27 cellular contexts compared by ENCODE assay signal in the genomic region with DNA sequence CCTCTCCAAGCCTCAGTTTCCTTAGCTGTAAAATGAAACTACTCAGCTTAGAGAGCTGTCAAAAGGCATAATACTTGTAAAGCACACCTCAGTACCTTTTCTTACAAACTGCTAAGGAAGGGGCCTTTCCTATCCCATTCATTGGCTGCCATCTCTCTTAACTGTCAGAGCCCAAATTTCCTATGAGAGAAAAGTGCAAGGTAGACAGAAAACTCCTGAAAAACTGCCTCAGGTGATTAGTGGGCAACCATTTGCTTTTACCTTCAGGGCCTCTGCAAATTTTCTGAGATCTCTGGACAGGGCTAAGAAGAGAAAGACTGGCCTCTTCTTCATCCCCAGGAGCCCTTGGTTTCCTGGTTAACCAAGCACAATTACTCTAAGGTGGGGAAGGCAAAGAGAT. TPM values are rescaled to one million over a fixed set of nuclear protein-coding genes. Genes with fewer than 3 reads are reported as not detected.
A peak's percentile ranks its signal among the peaks of the same experiment; 100 is the strongest.
DNase-seq lines count a peak whose midpoint lies in the region; ATAC-seq, FAIRE-seq and TF ChIP-seq lines count a peak whose summit lies in the region.
"Had no signal": no experiment of that assay in that cellular context is flagged by ENCODE, and none has a peak within 500 bp of the region (broad histone marks: within the 10 kb centered on the region; RNA-seq: fewer than 3 reads in every experiment).

No MANE protein-coding gene starts in this region.

- DNase-seq in left ventricle myocardium inferior: no peak
- DNase-seq in right atrium auricular region (ENCODE audit: low spot score): no peak
- DNase-seq in A549 (ENCODE audit: low read depth in 1 of 2, low spot score in 1 of 2): no peak
- DNase-seq in H1 (ENCODE audit: low read depth in 1 of 2, low spot score in 2 of 2): no peak
- no peak for DNase-seq in sigmoid colon
- no peak for DNase-seq in SHP77 (lab: John Stamatoyannopoulos, UW)
- DNase-seq: ACHN; BE2C; C1 segment of cervical spinal cord; CD4-positive, alpha-beta memory T cell; CD4-positive, CD25-positive, alpha-beta regulatory T cell; CD8-positive, alpha-beta memory T cell; COR-L47; DMS 273 treated with DMSO at 0.1 percent for 48 hours; DMS153; DMS53; DMS79; DND-41; EL; GDM1 had no signal

- H2AFZ ChIP-seq in H1 (ENCODE audit: low read length): no peak overlapping the region

- no peak for ATAC-seq in A549
- no peak for ATAC-seq in HG03196 (IDR thresholded peaks at IDR 0.05; ENCODE audit: unreplicated experiment)
- ATAC-seq: GM12878 had no signal

- no peak overlapping the region for H3K4me3 ChIP-seq in left ventricle myocardium inferior
- no peak overlapping the region for H3K4me3 ChIP-seq in right atrium auricular region
- no peak overlapping the region for H3K4me3 ChIP-seq in A549
- H3K4me3 ChIP-seq in H1 (ENCODE audit: extremely low read depth in 1 of 4, insufficient read depth in 2 of 4, low read depth in 3 of 4, low read length in 4 of 4): no peak overlapping the region
- no peak overlapping the region for H3K4me3 ChIP-seq in sigmoid colon
- H3K4me3 ChIP-seq: BLaER1, GM12878 had no signal

- FAIRE-seq in A549 (lab: Jason Lieb, UNC) (no peak), H1 (lab: Jason Lieb, UNC) (no peak)
- FAIRE-seq: GM12878, GM12892, GM18507 had no signal

- peak overlapping the region; percentile 5 for H3K27ac ChIP-seq in left ventricle myocardium inferior (replicated peaks)
- peak overlapping the region in 1 of 2 donors; percentile 17 for H3K27ac ChIP-seq in right atrium auricular region
- H3K27ac ChIP-seq in A549: no peak overlapping the region
- H3K27ac ChIP-seq in H1 (ENCODE audit: low read depth, low read length): no peak overlapping the region
- peak overlapping the region in 3 of 4 donors; percentile 75 to 93 (median 88) for H3K27ac ChIP-seq in sigmoid colon
- H3K27ac ChIP-seq: 22Rv1, BLaER1 had no signal

- no peak overlapping the region for H2BK5ac ChIP-seq in H1 (ENCODE audit: low read depth, low read length)

- no peak overlapping the region for H2BK20ac ChIP-seq in H1 (ENCODE audit: low read length)

- H3K9ac ChIP-seq in H1 (replicated peaks in 1 of 4; ENCODE audit: extremely low read depth in 1 of 4, low read depth in 3 of 4, low read length in 3 of 4): no peak overlapping the region
- H3K9ac ChIP-seq: BLaER1 had no signal

- no peak overlapping the region for H3K56ac ChIP-seq in H1 (replicated peaks; ENCODE audit: insufficient read length, low read depth, low read length)

- no peak overlapping the region for H2BK12ac ChIP-seq in H1 (ENCODE audit: low read depth, low read length)

- CTCF ChIA-PET in A549 (lab: Yijun Ruan, JAX) (no interaction called here), H1 (lab: Charles Lee; ENCODE audit: partially characterized antibody) (interaction anchor here (0.9 to 1.1 kb wide), 3 partner anchors 9 to 387 kb away, joined by 3 to 4 read pairs (median 3); no protein-coding TSS in a partner anchor)

- no peak for TF ChIP-seq POLR2A in A549 (IDR thresholded peaks at IDR 0.05; ENCODE audit: low read length)
- no peak for TF ChIP-seq POLR2A in H1 (IDR thresholded peaks at IDR 0.05; ENCODE audit: control extremely low read depth in 1 of 2, low read depth in 2 of 2, low read length in 2 of 2)
- TF ChIP-seq POLR2A in sigmoid colon (IDR thresholded peaks at IDR 0.05): no peak

- H3K36me3 ChIP-seq in left ventricle myocardium inferior (peaks cover 6% of the 10 kb centered on the region), right atrium auricular region (no peaks in the 10 kb centered on the region), H1 (ENCODE audit: control insufficient read depth in 2 of 4, insufficient read depth in 4 of 4, low read length in 3 of 4) (peaks cover 0 to 11% (median 0%) of the 10 kb centered on the region in 4 experiments; a peak in 1 of 8 replicates), sigmoid colon (no peaks in the 10 kb centered on the region)
- H3K36me3 ChIP-seq: BE2C, BLaER1 had no signal

- TF ChIP-seq RAD21 in A549 (conservative IDR thresholded peaks at IDR 0.05 in 1 of 2, IDR thresholded peaks at IDR 0.05 in 1 of 2) (no peak), H1 (IDR thresholded peaks at IDR 0.05 in 1 of 2, conservative IDR thresholded peaks at IDR 0.05 in 1 of 2; ENCODE audit: low read depth in 2 of 2, low read length in 2 of 2) (no peak)

- no peak overlapping the region for H3K14ac ChIP-seq in H1 (ENCODE audit: insufficient read length)

- H4K5ac ChIP-seq in H1 (ENCODE audit: insufficient read length, low read depth, low read length): no peak overlapping the region

- peaks cover 13 to 15% of the 10 kb centered on the region in 2 experiments for H4K20me1 ChIP-seq in H1 (replicated peaks in 1 of 2; ENCODE audit: control insufficient read depth in 1 of 2, insufficient read depth in 2 of 2, low read length in 2 of 2)

- TF ChIP-seq EP300 in A549 (IDR thresholded peaks at IDR 0.05) (no peak), H1 (IDR thresholded peaks at IDR 0.05; ENCODE audit: borderline replicate concordance in 1 of 2, low read depth in 2 of 2, low read length in 2 of 2) (no peak), sigmoid colon (IDR thresholded peaks at IDR 0.05) (no peak)

- no peak overlapping the region for H4K91ac ChIP-seq in H1 (replicated peaks; ENCODE audit: insufficient read length, low read length)

- H3K23ac ChIP-seq in H1 (ENCODE audit: insufficient read length): no peak overlapping the region

- H3K4me2 ChIP-seq in A549: no peak overlapping the region
- H3K4me2 ChIP-seq in H1 (ENCODE audit: insufficient read depth in 1 of 2, low read depth in 2 of 2, low read length in 2 of 2): no peak overlapping the region

- H2BK120ac ChIP-seq in H1 (replicated peaks; ENCODE audit: low read depth, low read length): no peak overlapping the region

- intact Hi-C loops in left ventricle myocardium inferior (cut with micrococcal nuclease) (no loop called here), sigmoid colon (cut with DNase I) (loop anchor here (5.0 kb wide), 2 partner anchors 44 to 94 kb away; no protein-coding TSS in a partner anchor)

- TF ChIP-seq CTCF in left ventricle myocardium inferior (IDR thresholded peaks at IDR 0.05; ENCODE audit: borderline replicate concordance) (no peak), right atrium auricular region (IDR thresholded peaks at IDR 0.05) (no peak), A549 (IDR thresholded peaks at IDR 0.05) (no peak), H1 (IDR thresholded peaks at IDR 0.05; ENCODE audit: control extremely low read depth in 1 of 3, insufficient read depth in 1 of 3, low read depth in 1 of 3, low read length in 3 of 3) (no peak), sigmoid colon (IDR thresholded peaks at IDR 0.05) (no peak)

- H3K79me2 ChIP-seq in H1 (ENCODE audit: control insufficient read depth in 1 of 2, insufficient read depth in 2 of 2, low read length in 2 of 2): peaks cover 50 to 99% of the 10 kb centered on the region in 2 experiments

- no peak overlapping the region for H4K8ac ChIP-seq in H1 (ENCODE audit: extremely low read depth, insufficient read depth, low read length)

- no peak overlapping the region for H2AK5ac ChIP-seq in H1 (ENCODE audit: low read depth, low read length)

- H3K4me1 ChIP-seq in left ventricle myocardium inferior: peaks cover 77% of the 10 kb centered on the region
- peaks cover 0 to 33% of the 10 kb centered on the region in 2 donors for H3K4me1 ChIP-seq in right atrium auricular region
- H3K4me1 ChIP-seq in A549: peaks cover 4% of the 10 kb centered on the region; the same call in 1 of the 3 replicates
- H3K4me1 ChIP-seq in H1 (replicated peaks in 1 of 4; ENCODE audit: control insufficient read depth in 3 of 4, insufficient read depth in 4 of 4, low read length in 3 of 4): peaks cover 0 to 16% (median 13%) of the 10 kb centered on the region in 4 experiments
- peaks cover 0 to 79% (median 63%) of the 10 kb centered on the region in 4 donors for H3K4me1 ChIP-seq in sigmoid colon
- H3K4me1 ChIP-seq: BE2C had no signal

- no peak overlapping the region for H3K4ac ChIP-seq in H1 (replicated peaks; ENCODE audit: insufficient read length, low read depth, low read length)

- H3K23me2 ChIP-seq in H1 (ENCODE audit: low read depth, low read length): no peaks in the 10 kb centered on the region

- peaks cover 15% of the 10 kb centered on the region for H3K79me1 ChIP-seq in H1 (ENCODE audit: low read depth, low read length)

- POLR2A ChIA-PET in A549 (lab: Yijun Ruan, JAX) (no interaction called here), H1 (lab: Charles Lee; ENCODE audit: partially characterized antibody) (no interaction called here)

- H2BK15ac ChIP-seq in H1 (ENCODE audit: low read length): no peak overlapping the region

- no peaks in the 10 kb centered on the region for H3K27me3 ChIP-seq in left ventricle myocardium inferior (ENCODE audit: low read depth)
- no peaks in the 10 kb centered on the region for H3K27me3 ChIP-seq in right atrium auricular region
- H3K27me3 ChIP-seq in H1 (replicated peaks in 1 of 4; ENCODE audit: control insufficient read depth in 3 of 4, extremely low read depth in 1 of 4, insufficient read depth in 3 of 4, low read length in 3 of 4): no peaks in the 10 kb centered on the region
- no peaks in the 10 kb centered on the region for H3K27me3 ChIP-seq in sigmoid colon
- H3K27me3 ChIP-seq: BE2C, BLaER1 had no signal

- H3K18ac ChIP-seq in H1 (ENCODE audit: extremely low read depth, low read length): no peak overlapping the region

- no peaks in the 10 kb centered on the region for H3K9me3 ChIP-seq in left ventricle myocardium inferior (replicated peaks)
- H3K9me3 ChIP-seq in right atrium auricular region: no peaks in the 10 kb centered on the region
- no peaks in the 10 kb centered on the region for H3K9me3 ChIP-seq in A549
- H3K9me3 ChIP-seq in H1 (ENCODE audit: insufficient read depth in 2 of 2, low read depth in 1 of 2, low read length in 1 of 2): no peaks in the 10 kb centered on the region
- H3K9me3 ChIP-seq in sigmoid colon: no peaks in the 10 kb centered on the region
- H3K9me3 ChIP-seq: BE2C had no signal

RNA-seq across cellular contexts. Expression of gene LARGE1, which starts 13.8 kb away (rescaled TPM):
- 117 TPM for total RNA-seq in left ventricle myocardium inferior
- 100 to 1,000 TPM in 1 of 2 donors, 10 to 100 TPM in 1; 80.5 to 101 TPM for total RNA-seq in right atrium auricular region
- polyA plus RNA-seq in A549 (2011; rRNA removed): 5.8 and 8.6 TPM in 2 replicates
- polyA plus RNA-seq in A549 (2012; cell fraction: cytosol; rRNA removed): 3.0 and 3.6 TPM in 2 replicates
- polyA plus RNA-seq in A549 (2012; cell fraction: nucleus; rRNA removed): 3.7 and 4.7 TPM in 2 replicates
- 2.3 to 2.7 TPM (median 2.6 TPM) in 3 replicates for polyA plus RNA-seq in A549 (2017; fragmentation: RNase III; extraction: RNeasy Plus Mini Kit Qiagen cat#74134 plus additional on column Dnase treatment)
- 16.2 and 19.1 TPM in 2 replicates for polyA minus RNA-seq in A549 (2011; rRNA and poly(A)+ RNA removed)
- total RNA-seq in H1 (2021; fragmentation: NEBNext Ultra II Directional; extraction: Animal tissue kit (Norgen Biotek cat#: 25700)): 69.5 and 83.0 TPM in 2 replicates
- polyA plus RNA-seq in H1 (2011; rRNA removed): 43.7 and 51.4 TPM in 2 replicates
- 42.0 TPM for polyA plus RNA-seq in H1 (2011; cell fraction: cytosol; rRNA removed)
- 56.3 TPM for polyA plus RNA-seq in H1 (2011; cell fraction: nucleus; rRNA removed)
- polyA plus RNA-seq in H1 (2012, experiment 1 of 2): 40.0 to 53.5 TPM (median 47.7 TPM) in 4 replicates
- polyA plus RNA-seq in H1 (2012, experiment 2 of 2): 38.9 TPM
- 39.9 TPM for polyA plus RNA-seq in H1 (2013, experiment 1 of 2)
- 39.1 TPM for polyA plus RNA-seq in H1 (2013, experiment 2 of 2)
- 121 and 152 TPM in 2 replicates for polyA minus RNA-seq in H1 (2011; rRNA and poly(A)+ RNA removed)
- 72.1 TPM for polyA minus RNA-seq in H1 (2011; cell fraction: cytosol; rRNA and poly(A)+ RNA removed)
- polyA minus RNA-seq in H1 (2011; cell fraction: nucleus; rRNA and poly(A)+ RNA removed): 137 TPM
- total RNA-seq in sigmoid colon: 10 to 100 TPM; 38.0 to 74.4 (median 61.2) TPM
- polyA plus RNA-seq in sigmoid colon: 10 to 100 TPM in 1 of 3 donors, 1 to 10 TPM in 2; 5.8 to 12.0 (median 7.2) TPM
- total RNA-seq: A673; CD4-positive, CD25-positive, alpha-beta regulatory T cell had no signal
- polyA plus RNA-seq: CD4-positive, CD25-positive, alpha-beta regulatory T cell had no signal

Comparison
In these comparisons a context has a peak if more than half of its experiments do, and no peak if none do; other contexts are left out.
1. H3K27ac ChIP-seq: peak in left ventricle myocardium inferior (single experiment) and sigmoid colon (3 of 4); none in A549 (0 of 2) and H1 (single experiment).